Comparison of ENCODE assay signal across 8 cellular contexts in the genomic region with DNA sequence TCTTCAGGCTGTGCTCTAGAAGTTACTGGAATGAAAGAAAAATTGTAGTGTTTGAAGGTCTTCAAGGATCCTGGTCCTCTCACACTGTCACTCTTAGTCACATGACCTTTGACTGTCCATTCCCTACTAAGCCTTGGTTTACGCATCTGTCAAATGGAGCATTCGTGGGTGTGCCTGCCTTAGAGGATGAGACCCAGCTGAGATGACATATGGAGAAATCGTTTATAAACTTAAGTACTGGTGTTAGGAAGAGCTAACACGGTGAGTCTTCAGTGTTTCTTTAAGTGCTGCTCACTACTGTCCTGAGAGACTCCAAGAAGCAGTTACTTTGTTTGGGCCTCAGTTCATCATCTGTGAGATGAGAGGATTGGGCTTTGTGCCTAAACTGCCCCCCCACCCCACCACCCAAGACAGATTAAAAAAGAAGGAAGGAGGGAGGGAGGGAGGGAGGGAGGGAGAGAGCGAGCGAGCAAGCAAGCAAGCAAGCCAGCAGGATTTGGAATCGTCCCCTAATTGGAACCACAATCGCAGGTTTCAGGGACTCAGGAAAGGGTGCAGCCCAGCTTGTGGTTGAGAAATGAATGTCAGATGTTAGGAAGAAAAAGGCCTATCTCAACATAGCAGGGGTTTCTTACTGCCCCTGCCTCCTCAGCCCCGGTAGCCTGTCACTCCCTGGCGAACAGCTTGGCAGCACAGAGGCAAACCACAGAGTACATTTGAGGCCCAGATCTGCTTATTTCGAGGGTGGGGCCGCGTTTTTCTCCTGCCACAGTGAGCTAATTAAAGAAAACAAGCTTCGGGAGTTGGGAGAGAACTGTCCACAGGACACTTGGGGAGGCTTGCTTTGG. TPM values are rescaled to one million over a fixed set of nuclear protein-coding genes. Genes with fewer than 3 reads are reported as not detected.
DNase-seq lines count a peak whose midpoint lies in the region; ATAC-seq and TF ChIP-seq lines count a peak whose summit lies in the region.

No MANE protein-coding gene starts in this region.

- peak overlapping the region; percentile 38 for H3K27ac Mint-ChIP-seq in progenitor cell of endocrine pancreas
- H3K27ac Mint-ChIP-seq in stimulated activated memory B cell treated with anti-CD40 and anti-IgM and Interleukin-4, amounts not matched to agents 10 μg/mL and 1 μg/mL and 100 μg/mL, for 72 hours: no peak overlapping the region

- no peaks in the 10 kb centered on the region for H3K36me3 Mint-ChIP-seq in progenitor cell of endocrine pancreas (ENCODE audit: insufficient read depth)
- peaks cover 26% of the 10 kb centered on the region for H3K36me3 Mint-ChIP-seq in stimulated activated memory B cell treated with anti-CD40 and anti-IgM and Interleukin-4, amounts not matched to agents 10 μg/mL and 1 μg/mL and 100 μg/mL, for 72 hours

- no peak for ATAC-seq in stimulated activated memory B cell treated with anti-CD40 and anti-IgM and Interleukin-4, amounts not matched to agents 10 μg/mL and 1 μg/mL and 100 μg/mL, for 72 hours

- H3K9me3 Mint-ChIP-seq in progenitor cell of endocrine pancreas (ENCODE audit: low read depth): no peaks in the 10 kb centered on the region
- H3K9me3 Mint-ChIP-seq in stimulated activated memory B cell treated with anti-CD40 and anti-IgM and Interleukin-4, amounts not matched to agents 10 μg/mL and 1 μg/mL and 100 μg/mL, for 72 hours: no peaks in the 10 kb centered on the region

- no peak for TF ChIP-seq CTCF in progenitor cell of endocrine pancreas (IDR thresholded peaks at IDR 0.05; ENCODE audit: unreplicated experiment)

- peak; percentile 37 for TF ChIP-seq POLR2A in erythroblast (IDR thresholded peaks at IDR 0.05; ENCODE audit: low read length)

- H3K27me3 Mint-ChIP-seq in progenitor cell of endocrine pancreas: no peaks in the 10 kb centered on the region
- H3K27me3 Mint-ChIP-seq in stimulated activated memory B cell treated with anti-CD40 and anti-IgM and Interleukin-4, amounts not matched to agents 10 μg/mL and 1 μg/mL and 100 μg/mL, for 72 hours: no peaks in the 10 kb centered on the region

- DNase-seq in GM03348 (ENCODE audit: low spot score) (peak; percentile 84), T-helper 22 cell (ENCODE audit: low read depth) (peak; percentile 13), erythroblast (lab: John Stamatoyannopoulos, UW) (peak; percentile 62 to 81), progenitor cell of endocrine pancreas (ENCODE audit: low spot score, unreplicated experiment) (no peak), NCI-H345 (lab: John Stamatoyannopoulos, UW) (no peak), medulla oblongata (ENCODE audit: extremely low spot score) (no peak), G401 (ENCODE audit: low spot score) (no peak)

- in situ Hi-C loops in G401 (cut with HindIII; ENCODE audit: low sequenced_read_pairs): no loop called here

- no peaks in the 10 kb centered on the region for H3K4me1 Mint-ChIP-seq in progenitor cell of endocrine pancreas (ENCODE audit: low read depth)
- H3K4me1 Mint-ChIP-seq in stimulated activated memory B cell treated with anti-CD40 and anti-IgM and Interleukin-4, amounts not matched to agents 10 μg/mL and 1 μg/mL and 100 μg/mL, for 72 hours: peaks cover 29% of the 10 kb centered on the region

- no peak overlapping the region for H3K4me3 Mint-ChIP-seq in progenitor cell of endocrine pancreas (ENCODE audit: low read depth)
- no peak overlapping the region for H3K4me3 Mint-ChIP-seq in stimulated activated memory B cell treated with anti-CD40 and anti-IgM and Interleukin-4, amounts not matched to agents 10 μg/mL and 1 μg/mL and 100 μg/mL, for 72 hours

RNA-seq across cellular contexts. Expression of gene SMAD3, which starts 32.7 kb away (rescaled TPM):
- 49.9 and 51.3 TPM in 2 replicates for total RNA-seq in progenitor cell of endocrine pancreas
- 11.1 and 21.9 TPM in 2 replicates for total RNA-seq in G401 (2014; rRNA removed; shearing (Covaris generic))

Comparison
In these comparisons a context has a peak if more than half of its experiments do, and no peak if none do; other contexts are left out.
1. DNase-seq: peak in GM03348 (single experiment), T-helper 22 cell (single experiment) and erythroblast (2 of 2); none in progenitor cell of endocrine pancreas (single experiment), NCI-H345 (single experiment), medulla oblongata (single experiment) and G401 (single experiment).